Comparison of ENCODE assay signal across 12 cellular contexts in the genomic region with DNA sequence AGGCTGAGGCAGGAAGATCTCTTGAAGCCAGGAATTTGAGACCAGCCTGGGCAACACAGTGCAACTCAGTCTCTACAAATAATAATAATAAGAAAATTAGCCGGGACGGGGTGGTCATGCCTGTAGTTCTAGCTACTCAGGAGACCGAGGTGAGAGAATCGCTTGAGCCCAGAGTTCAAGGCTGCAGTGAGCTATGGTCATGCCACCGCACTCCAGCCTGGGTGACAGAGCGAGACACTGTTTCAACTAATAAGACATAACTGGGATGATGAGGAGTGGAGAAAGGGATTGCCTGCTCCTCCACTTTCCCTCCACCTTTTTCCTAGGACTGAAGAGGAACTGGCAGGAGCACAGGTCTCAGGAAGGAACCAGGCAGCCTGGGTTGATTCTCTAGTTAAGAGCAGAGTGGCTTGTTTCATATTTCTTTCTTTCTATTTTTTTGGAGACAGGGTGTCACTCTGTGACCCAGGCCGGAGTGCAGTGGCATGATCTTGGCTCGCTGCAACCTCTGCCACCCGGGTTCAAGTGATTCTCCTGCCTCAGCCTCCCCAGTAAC. TPM values are rescaled to one million over a fixed set of nuclear protein-coding genes. Genes with fewer than 3 reads are reported as not detected.
A peak's percentile ranks its signal among the peaks of the same experiment; 100 is the strongest.
DNase-seq lines count a peak whose midpoint lies in the region; ATAC-seq and TF ChIP-seq lines count a peak whose summit lies in the region.
"Had no signal": no experiment of that assay in that cellular context is flagged by ENCODE, and none has a peak within 500 bp of the region (broad histone marks: within the 10 kb centered on the region; RNA-seq: fewer than 3 reads in every experiment).

No MANE protein-coding gene starts in this region.

- H3K27me3 Mint-ChIP-seq in activated T-cell treated with anti-CD3 and anti-CD28 coated beads, Interleukin-2, amount 50 U/mL, for 4 hours (ENCODE audit: low read depth): no peaks in the 10 kb centered on the region
- no peaks in the 10 kb centered on the region for H3K27me3 Mint-ChIP-seq in WTC11 (ENCODE audit: low read depth)
- peaks cover 16% of the 10 kb centered on the region for H3K27me3 Mint-ChIP-seq in glutamatergic neuron (ENCODE audit: unreplicated experiment)

- H3K4me1 Mint-ChIP-seq in activated T-cell treated with anti-CD3 and anti-CD28 coated beads, Interleukin-2, amount 50 U/mL, for 4 hours (ENCODE audit: low read depth): peaks cover 29% of the 10 kb centered on the region
- H3K4me1 Mint-ChIP-seq in WTC11 (peaks cover 43% of the 10 kb centered on the region), glutamatergic neuron (ENCODE audit: low read depth, unreplicated experiment) (peaks cover 10% of the 10 kb centered on the region)

- no peak overlapping the region for H3K9ac ChIP-seq in stomach smooth muscle (ENCODE audit: low read length in 2 of 2)

- no peaks in the 10 kb centered on the region for H3K27me3 ChIP-seq in stomach smooth muscle (ENCODE audit: control insufficient read depth in 1 of 2, insufficient read depth in 2 of 2, low read length in 2 of 2)
- H3K27me3 ChIP-seq: ovary, SJSA1 had no signal

- no peaks in the 10 kb centered on the region for H3K36me3 ChIP-seq in stomach smooth muscle (ENCODE audit: control insufficient read depth in 2 of 2, insufficient read depth in 2 of 2, low read length in 2 of 2)
- H3K36me3 ChIP-seq: ovary had no signal

- H3K27ac ChIP-seq in stomach smooth muscle (ENCODE audit: low read length): peak overlapping the region; percentile 78
- H3K27ac ChIP-seq: SJSA1 had no signal

- CTCF ChIA-PET in WTC11 (lab: Charles Lee): interaction anchor here (1.1 kb wide), 1 partner anchor 264 kb away, joined by 3 read pairs; no protein-coding TSS in a partner anchor

- H3K9me3 ChIP-seq in stomach smooth muscle (ENCODE audit: control insufficient read depth in 2 of 2, low read length in 2 of 2): no peaks in the 10 kb centered on the region
- H3K9me3 ChIP-seq: ovary had no signal

- DNase-seq in activated T-cell treated with anti-CD3 and anti-CD28 coated beads, Interleukin-2, amount 50 U/mL, for 4 hours: no peak
- no peak for DNase-seq in activated T-cell treated with anti-CD3 and anti-CD28 coated beads for 4 hours
- no peak for DNase-seq in WTC11 (ENCODE audit: low spot score)
- no peak for DNase-seq in glutamatergic neuron
- DNase-seq in head of caudate nucleus: no peak
- no peak for DNase-seq in COLO829 (ENCODE audit: low spot score)
- DNase-seq: effector memory CD4-positive, alpha-beta T cell; stimulated activated CD4-positive, alpha-beta T cell treated with anti-CD3 and anti-CD28 coated beads, Interleukin-4, amount 100 ng/mL, for 24 hours had no signal

- intact Hi-C loops in head of caudate nucleus (cut with DNase I): loop anchor here (10.0 kb wide), 1 partner anchor 64 kb away; the partner anchor contains the start of gene UBA2

- peaks cover 24% of the 10 kb centered on the region for H3K4me1 ChIP-seq in stomach smooth muscle (ENCODE audit: control insufficient read depth, insufficient read depth, low read length)

- no peak for ATAC-seq in activated T-cell treated with anti-CD3 and anti-CD28 coated beads, Interleukin-2, amount 50 U/mL, for 4 hours
- ATAC-seq in WTC11 (no peak), HG03378 (IDR thresholded peaks at IDR 0.05; ENCODE audit: unreplicated experiment) (no peak)

- H3K4me3 Mint-ChIP-seq in activated T-cell treated with anti-CD3 and anti-CD28 coated beads, Interleukin-2, amount 50 U/mL, for 4 hours: peak overlapping the region; percentile 83
- peak overlapping the region; percentile 66 for H3K4me3 Mint-ChIP-seq in WTC11
- peak overlapping the region; percentile 81 for H3K4me3 Mint-ChIP-seq in glutamatergic neuron (ENCODE audit: unreplicated experiment)

- no peaks in the 10 kb centered on the region for H3K9me3 Mint-ChIP-seq in activated T-cell treated with anti-CD3 and anti-CD28 coated beads, Interleukin-2, amount 50 U/mL, for 4 hours
- H3K9me3 Mint-ChIP-seq in WTC11 (no peaks in the 10 kb centered on the region), glutamatergic neuron (ENCODE audit: unreplicated experiment) (peaks cover 9% of the 10 kb centered on the region)

- no peak overlapping the region for H3K4me3 ChIP-seq in stomach smooth muscle (ENCODE audit: low read length in 2 of 2)

- POLR2A ChIA-PET in WTC11 (lab: Charles Lee): no interaction called here

- H3K27ac Mint-ChIP-seq in WTC11 (peak overlapping the region; percentile 92), glutamatergic neuron (ENCODE audit: unreplicated experiment) (peak overlapping the region; percentile 92)

- TF ChIP-seq CTCF in WTC11 (IDR thresholded peaks at IDR 0.05) (no peak), glutamatergic neuron (IDR thresholded peaks at IDR 0.05; ENCODE audit: partially characterized antibody, unreplicated experiment) (no peak)

- H3K36me3 Mint-ChIP-seq in activated T-cell treated with anti-CD3 and anti-CD28 coated beads, Interleukin-2, amount 50 U/mL, for 4 hours (ENCODE audit: insufficient read depth): no peaks in the 10 kb centered on the region
- no peaks in the 10 kb centered on the region for H3K36me3 Mint-ChIP-seq in WTC11
- no peaks in the 10 kb centered on the region for H3K36me3 Mint-ChIP-seq in glutamatergic neuron (ENCODE audit: unreplicated experiment)

TF ChIP-seq in WTC11, 78 proteins besides CTCF, POLR2A, EP300 and RAD21 (continues in another document):
- TF ChIP-seq E2F1 (CRISPR knock-in tag; IDR thresholded peaks at IDR 0.05): no peak
- no peak for TF ChIP-seq ZNF416 (CRISPR knock-in tag; IDR thresholded peaks at IDR 0.05)
- no peak for TF ChIP-seq ZNF671 (CRISPR knock-in tag; IDR thresholded peaks at IDR 0.05)
- no peak for TF ChIP-seq RORB (CRISPR knock-in tag; IDR thresholded peaks at IDR 0.05)
- TF ChIP-seq NR1H2 (CRISPR knock-in tag; IDR thresholded peaks at IDR 0.05): no peak
- TF ChIP-seq PRRX2 (CRISPR knock-in tag; IDR thresholded peaks at IDR 0.05): no peak
- TF ChIP-seq ZNF263 (CRISPR knock-in tag; IDR thresholded peaks at IDR 0.05; ENCODE audit: low read depth): no peak
- no peak for TF ChIP-seq ATF6 (CRISPR knock-in tag; IDR thresholded peaks at IDR 0.05)
- TF ChIP-seq, protein P1, sequence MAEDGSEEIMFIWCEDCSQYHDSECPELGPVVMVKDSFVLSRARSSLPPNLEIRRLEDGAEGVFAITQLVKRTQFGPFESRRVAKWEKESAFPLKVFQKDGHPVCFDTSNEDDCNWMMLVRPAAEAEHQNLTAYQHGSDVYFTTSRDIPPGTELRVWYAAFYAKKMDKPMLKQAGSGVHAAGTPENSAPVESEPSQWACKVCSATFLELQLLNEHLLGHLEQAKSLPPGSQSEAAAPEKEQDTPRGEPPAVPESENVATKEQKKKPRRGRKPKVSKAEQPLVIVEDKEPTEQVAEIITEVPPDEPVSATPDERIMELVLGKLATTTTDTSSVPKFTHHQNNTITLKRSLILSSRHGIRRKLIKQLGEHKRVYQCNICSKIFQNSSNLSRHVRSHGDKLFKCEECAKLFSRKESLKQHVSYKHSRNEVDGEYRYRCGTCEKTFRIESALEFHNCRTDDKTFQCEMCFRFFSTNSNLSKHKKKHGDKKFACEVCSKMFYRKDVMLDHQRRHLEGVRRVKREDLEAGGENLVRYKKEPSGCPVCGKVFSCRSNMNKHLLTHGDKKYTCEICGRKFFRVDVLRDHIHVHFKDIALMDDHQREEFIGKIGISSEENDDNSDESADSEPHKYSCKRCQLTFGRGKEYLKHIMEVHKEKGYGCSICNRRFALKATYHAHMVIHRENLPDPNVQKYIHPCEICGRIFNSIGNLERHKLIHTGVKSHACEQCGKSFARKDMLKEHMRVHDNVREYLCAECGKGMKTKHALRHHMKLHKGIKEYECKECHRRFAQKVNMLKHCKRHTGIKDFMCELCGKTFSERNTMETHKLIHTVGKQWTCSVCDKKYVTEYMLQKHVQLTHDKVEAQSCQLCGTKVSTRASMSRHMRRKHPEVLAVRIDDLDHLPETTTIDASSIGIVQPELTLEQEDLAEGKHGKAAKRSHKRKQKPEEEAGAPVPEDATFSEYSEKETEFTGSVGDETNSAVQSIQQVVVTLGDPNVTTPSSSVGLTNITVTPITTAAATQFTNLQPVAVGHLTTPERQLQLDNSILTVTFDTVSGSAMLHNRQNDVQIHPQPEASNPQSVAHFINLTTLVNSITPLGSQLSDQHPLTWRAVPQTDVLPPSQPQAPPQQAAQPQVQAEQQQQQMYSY (CRISPR knock-in tag; IDR thresholded peaks at IDR 0.05): no peak
- TF ChIP-seq ZNF317 (CRISPR knock-in tag; IDR thresholded peaks at IDR 0.05; ENCODE audit: borderline replicate concordance, low read depth): no peak

RNA-seq across cellular contexts. Expression of gene GPI, which starts 4.6 kb away (rescaled TPM):
- 100 to 1,000 TPM; 383 to 449 (median 421) TPM for total RNA-seq in activated T-cell treated with anti-CD3 and anti-CD28 coated beads, Interleukin-2, amount 50 U/mL, for 4 hours
- 389 to 452 TPM (median 446 TPM) in 3 replicates for total RNA-seq in WTC11 (2021)
- total RNA-seq in glutamatergic neuron (ENCODE audit: unreplicated experiment): 213 TPM

RNA-seq across cellular contexts. Expression of gene PDCD2L, which starts 43.8 kb away (rescaled TPM):
- 10 to 100 TPM; 55.9 to 65.0 (median 63.5) TPM for total RNA-seq in activated T-cell treated with anti-CD3 and anti-CD28 coated beads, Interleukin-2, amount 50 U/mL, for 4 hours
- total RNA-seq in WTC11 (2021) (38.0 to 43.4 TPM (median 41.2 TPM) in 3 replicates), glutamatergic neuron (ENCODE audit: unreplicated experiment) (15.0 TPM)
